ENCODE assay signal across 1 cellular context in the genomic region with DNA sequence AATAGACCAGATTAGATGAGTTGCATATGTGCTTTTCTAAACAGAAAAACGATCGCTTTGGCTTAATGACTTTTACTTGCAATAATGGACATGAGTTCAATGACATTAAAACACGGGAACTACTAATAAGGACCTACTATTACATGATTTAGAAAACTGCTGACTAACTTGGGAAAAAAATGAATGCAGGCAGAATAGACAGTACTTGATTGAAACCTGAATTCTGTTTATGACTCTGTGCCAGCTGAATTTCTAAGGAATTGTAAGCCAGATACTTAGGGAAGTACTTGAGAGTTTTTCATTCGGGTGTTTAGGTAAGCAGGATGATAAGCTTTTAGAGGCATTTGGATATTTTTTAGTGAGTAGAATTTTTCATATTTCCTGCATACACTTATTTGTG.
TF ChIP-seq lines count a peak whose summit lies in the region.

No MANE protein-coding gene starts in this region.

TF ChIP-seq in WTC11, 78 proteins besides CTCF, POLR2A, EP300 and RAD21 (continued from another document):
- TF ChIP-seq, protein P1, sequence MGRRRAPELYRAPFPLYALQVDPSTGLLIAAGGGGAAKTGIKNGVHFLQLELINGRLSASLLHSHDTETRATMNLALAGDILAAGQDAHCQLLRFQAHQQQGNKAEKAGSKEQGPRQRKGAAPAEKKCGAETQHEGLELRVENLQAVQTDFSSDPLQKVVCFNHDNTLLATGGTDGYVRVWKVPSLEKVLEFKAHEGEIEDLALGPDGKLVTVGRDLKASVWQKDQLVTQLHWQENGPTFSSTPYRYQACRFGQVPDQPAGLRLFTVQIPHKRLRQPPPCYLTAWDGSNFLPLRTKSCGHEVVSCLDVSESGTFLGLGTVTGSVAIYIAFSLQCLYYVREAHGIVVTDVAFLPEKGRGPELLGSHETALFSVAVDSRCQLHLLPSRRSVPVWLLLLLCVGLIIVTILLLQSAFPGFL (CRISPR knock-in tag; IDR thresholded peaks at IDR 0.05; ENCODE audit: borderline replicate concordance): no peak
- TF ChIP-seq, protein P2, sequence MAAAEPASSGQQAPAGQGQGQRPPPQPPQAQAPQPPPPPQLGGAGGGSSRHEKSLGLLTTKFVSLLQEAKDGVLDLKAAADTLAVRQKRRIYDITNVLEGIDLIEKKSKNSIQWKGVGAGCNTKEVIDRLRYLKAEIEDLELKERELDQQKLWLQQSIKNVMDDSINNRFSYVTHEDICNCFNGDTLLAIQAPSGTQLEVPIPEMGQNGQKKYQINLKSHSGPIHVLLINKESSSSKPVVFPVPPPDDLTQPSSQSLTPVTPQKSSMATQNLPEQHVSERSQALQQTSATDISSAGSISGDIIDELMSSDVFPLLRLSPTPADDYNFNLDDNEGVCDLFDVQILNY (CRISPR knock-in tag; IDR thresholded peaks at IDR 0.05): no peak
- no peak for TF ChIP-seq RELA (CRISPR knock-in tag; IDR thresholded peaks at IDR 0.05; ENCODE audit: borderline replicate concordance)
